Comparison of ENCODE assay signal across 7 cellular contexts in genomic region chr2:223101340-223102039, GRCh38. TPM values are rescaled to one million over a fixed set of nuclear protein-coding genes. Genes with fewer than 3 reads are reported as not detected.
DNase-seq lines count a peak whose midpoint lies in the region; ATAC-seq and TF ChIP-seq lines count a peak whose summit lies in the region.

No MANE protein-coding gene starts in this region.

- H3K9me3 ChIP-seq in effector memory CD4-positive, alpha-beta T cell (ENCODE audit: control insufficient read depth, low read length) = no peaks in the 10 kb centered on the region
- no peaks in the 10 kb centered on the region for H3K9me3 ChIP-seq in CD4-positive, alpha-beta memory T cell (ENCODE audit: control insufficient read depth in 1 of 2, low read length in 2 of 2)

- intact Hi-C loops in CD4-positive, alpha-beta memory T cell (cut with micrococcal nuclease) = no loop called here

- H3K27ac ChIP-seq in VCaP = no peak overlapping the region
- H3K27ac ChIP-seq in effector memory CD4-positive, alpha-beta T cell (ENCODE audit: insufficient read depth, low read length, poor library complexity, severe bottlenecking) = no peak overlapping the region
- no peak overlapping the region for H3K27ac ChIP-seq in CD4-positive, alpha-beta memory T cell (ENCODE audit: low read depth, low read length)

- H3K4me3 ChIP-seq in effector memory CD4-positive, alpha-beta T cell (ENCODE audit: insufficient read depth, low read depth, low read length, poor library complexity, severe bottlenecking) = no peak overlapping the region
- no peak overlapping the region for H3K4me3 ChIP-seq in CD4-positive, alpha-beta memory T cell (ENCODE audit: low read length in 2 of 2)

- no peaks in the 10 kb centered on the region for H3K4me1 ChIP-seq in effector memory CD4-positive, alpha-beta T cell (ENCODE audit: control insufficient read depth, insufficient read depth, low read length, poor library complexity, severe bottlenecking)
- H3K4me1 ChIP-seq in CD4-positive, alpha-beta memory T cell (ENCODE audit: insufficient read depth, low read length) = no peaks in the 10 kb centered on the region

- CTCF ChIA-PET in GM10248 (lab: Yijun Ruan, JAX) = interaction anchor here (0.9 to 6.1 kb wide), 8 partner anchors 9 to 411 kb away, joined by 3 to 20 read pairs (median 4); no protein-coding TSS in a partner anchor
- CTCF ChIA-PET in CD4-positive, alpha-beta memory T cell (lab: Charles Lee; ENCODE audit: partially characterized antibody) = no interaction called here

- H3K4me3 Mint-ChIP-seq in CD4-positive, alpha-beta memory T cell = no peak overlapping the region

- H3K36me3 ChIP-seq in effector memory CD4-positive, alpha-beta T cell (ENCODE audit: control insufficient read depth, insufficient read depth, low read length) = no peaks in the 10 kb centered on the region
- H3K36me3 ChIP-seq in CD4-positive, alpha-beta memory T cell (ENCODE audit: insufficient read depth, low read length) = no peaks in the 10 kb centered on the region

- POLR2A ChIA-PET in GM10248 (lab: Yijun Ruan, JAX) = no interaction called here
- POLR2A ChIA-PET in CD4-positive, alpha-beta memory T cell (lab: Charles Lee; ENCODE audit: partially characterized antibody) = no interaction called here

- H3K27me3 ChIP-seq in effector memory CD4-positive, alpha-beta T cell (replicated peaks; ENCODE audit: control insufficient read depth, insufficient read depth, low read length, poor library complexity, severe bottlenecking) = no peaks in the 10 kb centered on the region
- no peaks in the 10 kb centered on the region for H3K27me3 ChIP-seq in CD4-positive, alpha-beta memory T cell (ENCODE audit: insufficient read depth, low read length)

- ATAC-seq in GM21528 (IDR thresholded peaks at IDR 0.05; ENCODE audit: low FRiP score, unreplicated experiment) = peak; percentile 82

- H3K27me3 Mint-ChIP-seq in CD4-positive, alpha-beta memory T cell = no peaks in the 10 kb centered on the region

- H3K27ac Mint-ChIP-seq in CD4-positive, alpha-beta memory T cell = no peak overlapping the region

- peak; percentile 24 for DNase-seq in GM10248 (ENCODE audit: extremely low spot score)
- peak; percentile 36 for DNase-seq in HuH-7 (ENCODE audit: low spot score)
- DNase-seq in inferior parietal cortex (ENCODE audit: extremely low spot score) = peak; percentile 32
- DNase-seq in effector memory CD4-positive, alpha-beta T cell = no peak
- DNase-seq in CD4-positive, alpha-beta memory T cell = no peak

- H3K36me3 Mint-ChIP-seq in CD4-positive, alpha-beta memory T cell = no peaks in the 10 kb centered on the region

- no peaks in the 10 kb centered on the region for H3K4me1 Mint-ChIP-seq in CD4-positive, alpha-beta memory T cell

- TF ChIP-seq CTCF in GM10248 (IDR thresholded peaks at IDR 0.05; ENCODE audit: control extremely low read depth, extremely low read depth, low read depth, missing control alignments) (peak; percentile 16), VCaP (conservative IDR thresholded peaks at IDR 0.05) (peak; percentile 74)

- peaks cover 0 to 2% (median 0%) of the 10 kb centered on the region in 8 donors for H3K9me3 Mint-ChIP-seq in CD4-positive, alpha-beta memory T cell

RNA-seq across cellular contexts. Expression of gene KCNE4, which starts 49.5 kb away (rescaled TPM):
- total RNA-seq in CD4-positive, alpha-beta memory T cell = not detected
- not detected for polyA plus RNA-seq in CD4-positive, alpha-beta memory T cell

Comparison
In these comparisons a context has a peak if more than half of its experiments do, and no peak if none do; other contexts are left out.
1. DNase-seq: peak in GM10248 (single experiment), HuH-7 (single experiment) and inferior parietal cortex (single experiment); none in effector memory CD4-positive, alpha-beta T cell (0 of 3) and CD4-positive, alpha-beta memory T cell (0 of 5).